ENCODE assay signal across 19 cellular contexts in genomic region chr10:95451568-95452524, GRCh38.
A peak's percentile ranks its signal among the peaks of the same experiment; 100 is the strongest.
DNase-seq lines count a peak whose midpoint lies in the region; ATAC-seq, FAIRE-seq and TF ChIP-seq lines count a peak whose summit lies in the region.
"Had no signal": no experiment of that assay in that cellular context is flagged by ENCODE, and none has a peak within 500 bp of the region (broad histone marks: within the 10 kb centered on the region; RNA-seq: fewer than 3 reads in every experiment).

No MANE protein-coding gene starts in this region.

- H3K4me3 ChIP-seq in astrocyte (ENCODE audit: insufficient read depth, low read depth, low read length) (no peak overlapping the region), keratinocyte (ENCODE audit: control insufficient read depth in 2 of 3, extremely low read depth in 1 of 3, insufficient read depth in 2 of 3, low read depth in 1 of 3, low read length in 3 of 3) (no peak overlapping the region), skeletal muscle tissue (ENCODE audit: low read length in 3 of 3) (peak overlapping the region in 2 of 3 donors; percentile 8 to 16), GM23248 (no peak overlapping the region)

- no peaks in the 10 kb centered on the region for H3K9me2 ChIP-seq in GM23248 (ENCODE audit: insufficient read depth)

- no peaks in the 10 kb centered on the region for H3K36me3 Mint-ChIP-seq in astrocyte (ENCODE audit: low read depth, unreplicated experiment)
- H3K36me3 Mint-ChIP-seq: activated naive CD4-positive, alpha-beta T cell treated with anti-CD3 and anti-CD28 coated beads, Interleukin-2, amount 10 ng/mL, durations not matched to agents 7 days and 5 days; immature natural killer cell had no signal

- H3F3A ChIP-seq in GM23248 (ENCODE audit: insufficient read depth): no peaks in the 10 kb centered on the region

- H4K20me1 ChIP-seq in astrocyte (ENCODE audit: insufficient read depth, low read length) (no peaks in the 10 kb centered on the region), keratinocyte (ENCODE audit: control insufficient read depth, extremely low read depth, insufficient read depth, low read length) (no peaks in the 10 kb centered on the region), GM23248 (ENCODE audit: insufficient read depth) (no peaks in the 10 kb centered on the region)

- H3K27me3 ChIP-seq in astrocyte (ENCODE audit: insufficient read depth, low read length): no peaks in the 10 kb centered on the region
- no peaks in the 10 kb centered on the region for H3K27me3 ChIP-seq in keratinocyte (ENCODE audit: control insufficient read depth, extremely low read depth, insufficient read depth, low read length)
- no peaks in the 10 kb centered on the region for H3K27me3 ChIP-seq in skeletal muscle tissue (ENCODE audit: control insufficient read depth in 3 of 3, insufficient read depth in 3 of 3, low read length in 3 of 3)
- no peaks in the 10 kb centered on the region for H3K27me3 ChIP-seq in GM23248 (replicated peaks; ENCODE audit: insufficient read depth)

- no peak for DNase-seq in H54 (ENCODE audit: insufficient read length, low spot score)
- peak; percentile 75 for DNase-seq in astrocyte (ENCODE audit: low read depth)
- no peak for DNase-seq in keratinocyte (ENCODE audit: low read depth, low spot score)
- DNase-seq in cerebellar nuclear complex (lab: John Stamatoyannopoulos, UW): no peak
- DNase-seq in activated CD4-positive, alpha-beta T cell treated with anti-CD3 and anti-CD28 coated beads, Interleukin-2, amount 50 U/mL, for 1 hour: no peak
- DNase-seq in GM23248: no peak
- DNase-seq: activated naive CD4-positive, alpha-beta T cell treated with anti-CD3 and anti-CD28 coated beads, Interleukin-2, amount 10 ng/mL, durations not matched to agents 7 days and 5 days; activated T-cell treated with anti-CD3 and anti-CD28 coated beads for 4 hours; AML-193; immature natural killer cell; NCI-H226; NK-92 treated with Interleukin-12 subunit alpha and Interleukin-12 subunit beta, amount 100 ng/mL, for 24 hours; SIG-M5; stimulated activated naive CD8-positive, alpha-beta T cell treated with anti-CD3 and anti-CD28 coated beads, Interleukin-15, amount 100 ng/mL, for 72 hours; T1000 had no signal

- H3K4me1 Mint-ChIP-seq in astrocyte (ENCODE audit: low read depth, unreplicated experiment): peaks cover 10% of the 10 kb centered on the region
- H3K4me1 Mint-ChIP-seq: activated naive CD4-positive, alpha-beta T cell treated with anti-CD3 and anti-CD28 coated beads, Interleukin-2, amount 10 ng/mL, durations not matched to agents 7 days and 5 days; immature natural killer cell; stimulated activated naive CD8-positive, alpha-beta T cell treated with anti-CD3 and anti-CD28 coated beads, Interleukin-15, amount 100 ng/mL, for 72 hours had no signal

- in situ Hi-C loops in GM23248 (cut with MboI): no loop called here

- H3K4me2 ChIP-seq in astrocyte (ENCODE audit: low read length) (no peak overlapping the region), keratinocyte (ENCODE audit: control insufficient read depth, extremely low read depth, insufficient read depth, low read depth, low read length) (no peak overlapping the region), GM23248 (ENCODE audit: unreplicated experiment) (no peak overlapping the region)

- no peak overlapping the region for H3K4me3 Mint-ChIP-seq in astrocyte (ENCODE audit: unreplicated experiment)
- H3K4me3 Mint-ChIP-seq: activated naive CD4-positive, alpha-beta T cell treated with anti-CD3 and anti-CD28 coated beads, Interleukin-2, amount 10 ng/mL, durations not matched to agents 7 days and 5 days; immature natural killer cell; stimulated activated naive CD8-positive, alpha-beta T cell treated with anti-CD3 and anti-CD28 coated beads, Interleukin-15, amount 100 ng/mL, for 72 hours had no signal

- FAIRE-seq in H54 (lab: Jason Lieb, UNC) (peak; percentile 68), astrocyte (lab: Jason Lieb, UNC) (no peak), keratinocyte (lab: Jason Lieb, UNC) (peak; percentile 44)
- FAIRE-seq: GM18507, GM19239 had no signal

- no peak for TF ChIP-seq POLR2A in H54 (IDR thresholded peaks at IDR 0.05; ENCODE audit: low read depth, low read length)

- ATAC-seq in HG02981 (IDR thresholded peaks at IDR 0.05; ENCODE audit: unreplicated experiment): no peak
- ATAC-seq: stimulated activated naive CD8-positive, alpha-beta T cell treated with anti-CD3 and anti-CD28 coated beads, Interleukin-15, amount 100 ng/mL, for 72 hours had no signal

- H3K9ac ChIP-seq in astrocyte (ENCODE audit: low read length) (no peak overlapping the region), keratinocyte (ENCODE audit: control insufficient read depth, extremely low read depth, insufficient read depth, low read length) (no peak overlapping the region), skeletal muscle tissue (ENCODE audit: low read depth in 1 of 3, low read length in 3 of 3) (peak overlapping the region in 2 of 3 donors; percentile 4 to 54), GM23248 (no peak overlapping the region)

- H3K36me3 ChIP-seq in astrocyte (ENCODE audit: insufficient read depth, low read length) (no peaks in the 10 kb centered on the region), keratinocyte (ENCODE audit: control insufficient read depth in 2 of 2, extremely low read depth in 1 of 2, insufficient read depth in 2 of 2, low read length in 2 of 2) (no peaks in the 10 kb centered on the region), skeletal muscle tissue (ENCODE audit: control insufficient read depth in 3 of 3, insufficient read depth in 3 of 3, low read length in 3 of 3) (no peaks in the 10 kb centered on the region), GM23248 (ENCODE audit: low read depth) (no peaks in the 10 kb centered on the region)

- dilution Hi-C loops in keratinocyte (cut with MboI; ENCODE audit: extremely low pct_ligation_motif_present, low sequenced_read_pairs): no loop called here

- peak overlapping the region; percentile 81 for H3K27ac Mint-ChIP-seq in astrocyte (ENCODE audit: unreplicated experiment)
- H3K27ac Mint-ChIP-seq: activated naive CD4-positive, alpha-beta T cell treated with anti-CD3 and anti-CD28 coated beads, Interleukin-2, amount 10 ng/mL, durations not matched to agents 7 days and 5 days; immature natural killer cell; stimulated activated naive CD8-positive, alpha-beta T cell treated with anti-CD3 and anti-CD28 coated beads, Interleukin-15, amount 100 ng/mL, for 72 hours had no signal

- H2AFZ ChIP-seq in astrocyte (ENCODE audit: low read depth, low read length) (no peak overlapping the region), keratinocyte (ENCODE audit: control insufficient read depth, low read length) (no peak overlapping the region), GM23248 (no peak overlapping the region)

- no peaks in the 10 kb centered on the region for H3K9me1 ChIP-seq in keratinocyte (ENCODE audit: control insufficient read depth, extremely low read depth, insufficient read depth, low read length)

- no peaks in the 10 kb centered on the region for H3K27me3 Mint-ChIP-seq in astrocyte (ENCODE audit: low read depth, unreplicated experiment)

- peaks cover 5% of the 10 kb centered on the region for H3K4me1 ChIP-seq in astrocyte (ENCODE audit: insufficient read depth, low read length)
- H3K4me1 ChIP-seq in keratinocyte (ENCODE audit: control insufficient read depth, extremely low read depth, insufficient read depth, low read length): peaks cover 15% of the 10 kb centered on the region
- peaks cover 21 to 43% (median 26%) of the 10 kb centered on the region in 3 donors for H3K4me1 ChIP-seq in skeletal muscle tissue (ENCODE audit: control insufficient read depth in 3 of 3, insufficient read depth in 3 of 3, low read length in 3 of 3)
- no peaks in the 10 kb centered on the region for H3K4me1 ChIP-seq in GM23248 (ENCODE audit: insufficient read depth)

- H3K9me3 ChIP-seq in astrocyte (ENCODE audit: insufficient read depth, low read depth, low read length): no peaks in the 10 kb centered on the region
- no peaks in the 10 kb centered on the region for H3K9me3 ChIP-seq in keratinocyte (ENCODE audit: control insufficient read depth, low read depth, low read length)
- H3K9me3 ChIP-seq in skeletal muscle tissue (ENCODE audit: control insufficient read depth in 3 of 3, low read length in 3 of 3): no peaks in the 10 kb centered on the region
- H3K9me3 ChIP-seq in GM23248 (ENCODE audit: low read depth): no peaks in the 10 kb centered on the region

- no peak for TF ChIP-seq CTCF in astrocyte (IDR thresholded peaks at IDR 0.05; ENCODE audit: insufficient read depth, low read depth, low read length)
- TF ChIP-seq CTCF in keratinocyte (optimal IDR thresholded peaks at IDR 0.05 in 1 of 3, IDR thresholded peaks at IDR 0.05 in 1 of 3, conservative IDR thresholded peaks at IDR 0.05 in 1 of 3; ENCODE audit: extremely low read depth in 1 of 3, insufficient read depth in 2 of 3, low read length in 3 of 3): no peak

- 72 to 77% methylated on average over 4 of the region's 4 CpGs for WGBS in GM23248 (ENCODE audit: low coverage in 1 of 2, low lambda C conversion rate in 2 of 2, missing lambda C conversion rate in 2 of 2), 2 experiments

- H3K79me2 ChIP-seq in astrocyte (ENCODE audit: insufficient read depth, low read length) (no peaks in the 10 kb centered on the region), keratinocyte (ENCODE audit: control insufficient read depth, insufficient read depth, low read length) (no peaks in the 10 kb centered on the region), GM23248 (ENCODE audit: insufficient read depth) (no peaks in the 10 kb centered on the region)

- H3K27ac ChIP-seq in astrocyte (ENCODE audit: low read depth, low read length) (no peak overlapping the region), keratinocyte (ENCODE audit: control insufficient read depth, insufficient read depth, low read length) (no peak overlapping the region), skeletal muscle tissue (ENCODE audit: low read depth, low read length) (peak overlapping the region; percentile 72), GM23248 (no peak overlapping the region)

- no peaks in the 10 kb centered on the region for H3K9me3 Mint-ChIP-seq in astrocyte (ENCODE audit: unreplicated experiment)
- H3K9me3 Mint-ChIP-seq: activated naive CD4-positive, alpha-beta T cell treated with anti-CD3 and anti-CD28 coated beads, Interleukin-2, amount 10 ng/mL, durations not matched to agents 7 days and 5 days; immature natural killer cell; stimulated activated naive CD8-positive, alpha-beta T cell treated with anti-CD3 and anti-CD28 coated beads, Interleukin-15, amount 100 ng/mL, for 72 hours had no signal

Comparison
In these comparisons a context has a peak if more than half of its experiments do, and no peak if none do; other contexts are left out.
1. H3K4me3 ChIP-seq: peak in skeletal muscle tissue (2 of 3); none in astrocyte (single experiment), keratinocyte (0 of 3) and GM23248 (single experiment).
2. H3K9ac ChIP-seq: peak in skeletal muscle tissue (2 of 3); none in astrocyte (single experiment), keratinocyte (single experiment) and GM23248 (single experiment).